In the genomic region with DNA sequence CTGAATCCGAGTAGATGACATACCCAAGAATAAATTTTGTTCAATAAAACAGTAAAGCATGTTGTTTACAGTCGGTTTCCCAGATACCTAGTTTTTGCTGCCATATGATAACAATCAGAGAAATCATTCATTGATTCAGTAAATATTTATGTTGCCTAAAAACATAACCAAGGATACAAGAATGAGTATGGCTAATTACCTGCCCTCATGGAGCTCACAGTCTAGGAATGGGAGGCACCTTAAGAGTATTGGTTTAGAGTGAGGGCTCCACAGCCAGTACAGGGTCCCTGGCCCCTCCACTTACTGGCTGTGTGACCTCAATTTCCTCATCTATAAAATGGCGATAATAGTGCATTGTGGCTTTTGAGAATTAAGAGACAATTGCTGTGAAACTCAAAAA, we compare ENCODE assay signal across 8 cellular contexts. TPM values are rescaled to one million over a fixed set of nuclear protein-coding genes. Genes with fewer than 3 reads are reported as not detected.
DNase-seq lines count a peak whose midpoint lies in the region; ATAC-seq, FAIRE-seq and TF ChIP-seq lines count a peak whose summit lies in the region.
"Had no signal": no experiment of that assay in that cellular context is flagged by ENCODE, and none has a peak within 500 bp of the region (broad histone marks: within the 10 kb centered on the region; RNA-seq: fewer than 3 reads in every experiment).

No MANE protein-coding gene starts in this region.

- H3K9me3 Mint-ChIP-seq in activated naive CD4-positive, alpha-beta T cell treated with anti-CD3 and anti-CD28 coated beads, Interleukin-2, amount 50 U/mL, for 72 hours: no peaks in the 10 kb centered on the region

- peaks cover 11% of the 10 kb centered on the region for H3K4me1 ChIP-seq in HUES6 (ENCODE audit: control insufficient read depth, insufficient read depth, low read length)
- H3K4me1 ChIP-seq in keratinocyte (ENCODE audit: control insufficient read depth, extremely low read depth, insufficient read depth, low read length): peaks cover 29% of the 10 kb centered on the region
- H3K4me1 ChIP-seq in stomach: peaks cover 46 to 88% (median 67%) of the 10 kb centered on the region in 4 donors

- peaks cover 6% of the 10 kb centered on the region for H4K20me1 ChIP-seq in keratinocyte (ENCODE audit: control insufficient read depth, extremely low read depth, insufficient read depth, low read length)

- H3K9me3 ChIP-seq in HUES6 (ENCODE audit: control insufficient read depth, insufficient read depth, low read depth, low read length): no peaks in the 10 kb centered on the region
- no peaks in the 10 kb centered on the region for H3K9me3 ChIP-seq in keratinocyte (ENCODE audit: control insufficient read depth, low read depth, low read length)
- H3K9me3 ChIP-seq in stomach: no peaks in the 10 kb centered on the region

- H2AFZ ChIP-seq in keratinocyte (ENCODE audit: control insufficient read depth, low read length): no peak overlapping the region

- H3K27me3 ChIP-seq in HUES6 (ENCODE audit: control insufficient read depth, insufficient read depth, low read length): no peaks in the 10 kb centered on the region
- no peaks in the 10 kb centered on the region for H3K27me3 ChIP-seq in keratinocyte (ENCODE audit: control insufficient read depth, extremely low read depth, insufficient read depth, low read length)
- H3K27me3 ChIP-seq in stomach: no peaks in the 10 kb centered on the region

- no peak for FAIRE-seq in keratinocyte (lab: Jason Lieb, UNC)

- intact Hi-C loops in stomach (cut with DNase I; ENCODE audit: low total_unique reads): no loop called here

- dilution Hi-C loops in keratinocyte (cut with MboI; ENCODE audit: extremely low pct_ligation_motif_present, low sequenced_read_pairs): no loop called here

- H3K27ac ChIP-seq in HUES6 (ENCODE audit: low read depth, low read length) (peak overlapping the region; percentile 74; the same call in 1 of the 2 replicates), keratinocyte (ENCODE audit: control insufficient read depth, insufficient read depth, low read length) (peak overlapping the region; percentile 93), stomach (peak overlapping the region in 4 of 5 donors; percentile 90)

- TF ChIP-seq POLR2A in stomach (IDR thresholded peaks at IDR 0.05): no peak

- no peak for TF ChIP-seq EP300 in stomach (IDR thresholded peaks at IDR 0.05)

- ATAC-seq in activated naive CD4-positive, alpha-beta T cell treated with anti-CD3 and anti-CD28 coated beads, Interleukin-2, amount 50 U/mL, for 72 hours: no peak
- ATAC-seq in HG02642 (IDR thresholded peaks at IDR 0.05; ENCODE audit: poor library complexity, unreplicated experiment): no peak
- ATAC-seq in HG03159 (IDR thresholded peaks at IDR 0.05; ENCODE audit: unreplicated experiment): no peak

- no peak for TF ChIP-seq CTCF in keratinocyte (optimal IDR thresholded peaks at IDR 0.05 in 1 of 3, IDR thresholded peaks at IDR 0.05 in 1 of 3, conservative IDR thresholded peaks at IDR 0.05 in 1 of 3; ENCODE audit: extremely low read depth in 1 of 3, insufficient read depth in 2 of 3, low read length in 3 of 3)
- TF ChIP-seq CTCF in stomach (IDR thresholded peaks at IDR 0.05): no peak

- H3K4me3 ChIP-seq in HUES6 (ENCODE audit: low read depth, low read length) (peak overlapping the region; percentile 87), keratinocyte (ENCODE audit: control insufficient read depth in 2 of 3, extremely low read depth in 1 of 3, insufficient read depth in 2 of 3, low read depth in 1 of 3, low read length in 3 of 3) (peak overlapping the region; percentile 90 to 98 (median 93)), stomach (peak overlapping the region; percentile 88 to 94 (median 90))

- H3K4me2 ChIP-seq in keratinocyte (ENCODE audit: control insufficient read depth, extremely low read depth, insufficient read depth, low read depth, low read length): peak overlapping the region; percentile 88

- no peaks in the 10 kb centered on the region for H3K9me1 ChIP-seq in keratinocyte (ENCODE audit: control insufficient read depth, extremely low read depth, insufficient read depth, low read length)

- DNase-seq in activated naive CD4-positive, alpha-beta T cell treated with anti-CD3 and anti-CD28 coated beads, Interleukin-2, amount 50 U/mL, for 72 hours (ENCODE audit: low spot score in 2 of 2): no peak
- DNase-seq in keratinocyte (ENCODE audit: low read depth, low spot score) (no peak), stomach (no peak), NCI-H1436 (lab: John Stamatoyannopoulos, UW) (no peak)
- DNase-seq: activated CD4-positive, alpha-beta T cell treated with anti-CD3 and anti-CD28 coated beads for 4 hours had no signal

- peaks cover 43 to 59% of the 10 kb centered on the region in 2 donors for H3K36me3 Mint-ChIP-seq in activated naive CD4-positive, alpha-beta T cell treated with anti-CD3 and anti-CD28 coated beads, Interleukin-2, amount 50 U/mL, for 72 hours

- 43 to 49% (median 45%) methylated on average over 3 of the region's 3 CpGs for WGBS in stomach, 5 donors

- H3K27ac Mint-ChIP-seq in activated naive CD4-positive, alpha-beta T cell treated with anti-CD3 and anti-CD28 coated beads, Interleukin-2, amount 50 U/mL, for 72 hours: peak overlapping the region; percentile 96 to 100

- H3K36me3 ChIP-seq in HUES6 (ENCODE audit: control insufficient read depth, insufficient read depth, low read length) (peaks cover 43% of the 10 kb centered on the region), keratinocyte (ENCODE audit: control insufficient read depth in 2 of 2, extremely low read depth in 1 of 2, insufficient read depth in 2 of 2, low read length in 2 of 2) (peaks cover 7 to 18% of the 10 kb centered on the region in 2 experiments), stomach (peaks cover under 1 to 47% (median 35%) of the 10 kb centered on the region in 4 donors)

- peaks cover 89% of the 10 kb centered on the region for H3K79me2 ChIP-seq in keratinocyte (ENCODE audit: control insufficient read depth, insufficient read depth, low read length)

- H3K9ac ChIP-seq in HUES6 (ENCODE audit: low read length) (peak overlapping the region; percentile 98), keratinocyte (ENCODE audit: control insufficient read depth, extremely low read depth, insufficient read depth, low read length) (peak overlapping the region; percentile 98)

RNA-seq across cellular contexts. Expression of a gene that starts 0.9 kb away (rescaled TPM):
- total RNA-seq in activated naive CD4-positive, alpha-beta T cell treated with anti-CD3 and anti-CD28 coated beads, Interleukin-2, amount 50 U/mL, for 72 hours: 100 to 1,000 TPM; 320 to 332 TPM
- polyA plus RNA-seq in keratinocyte (360 to 539 TPM (median 395 TPM) in 3 replicates), stomach (100 to 1,000 TPM; 207 to 373 (median 332) TPM)
- 387 TPM for polyA plus RNA-seq in keratinocyte (2011; ENCODE audit: low read depth)
- polyA plus RNA-seq in keratinocyte (2011; cell fraction: cytosol; rRNA removed): 337 and 617 TPM in 2 replicates
- 204 and 256 TPM in 2 replicates for polyA plus RNA-seq in keratinocyte (2011; cell fraction: nucleus; rRNA removed)
- polyA plus RNA-seq in keratinocyte (2012; ENCODE audit: low replicate concordance): 233 and 313 TPM in 2 replicates
- 85.6 to 244 TPM (median 150 TPM) in 3 replicates for polyA minus RNA-seq in keratinocyte
- 169 TPM for polyA minus RNA-seq in keratinocyte (2011; cell fraction: cytosol; rRNA and poly(A)+ RNA removed)
- polyA minus RNA-seq in keratinocyte (2011; cell fraction: nucleus; rRNA and poly(A)+ RNA removed): 43.6 and 79.3 TPM in 2 replicates
- total RNA-seq in stomach: 100 to 1,000 TPM in 3 of 5 donors, 10 to 100 TPM in 2; 21.6 to 362 (median 190) TPM

RNA-seq across cellular contexts. Expression of a gene that starts 1.1 kb away (rescaled TPM):
- total RNA-seq in activated naive CD4-positive, alpha-beta T cell treated with anti-CD3 and anti-CD28 coated beads, Interleukin-2, amount 50 U/mL, for 72 hours: 10 to 100 TPM; 33.9 to 39.2 TPM
- polyA plus RNA-seq in keratinocyte (91.5 to 171 TPM (median 110 TPM) in 3 replicates), stomach (10 to 100 TPM; 18.5 to 25.3 (median 25.1) TPM)
- polyA plus RNA-seq in keratinocyte (2011; ENCODE audit: low read depth): 11.2 TPM
- polyA plus RNA-seq in keratinocyte (2011; cell fraction: cytosol; rRNA removed): 120 TPM in 2 replicates
- polyA plus RNA-seq in keratinocyte (2011; cell fraction: nucleus; rRNA removed): 136 and 159 TPM in 2 replicates
- 31.9 and 61.7 TPM in 2 replicates for polyA plus RNA-seq in keratinocyte (2012; ENCODE audit: low replicate concordance)
- 93.0 to 276 TPM (median 169 TPM) in 3 replicates for polyA minus RNA-seq in keratinocyte
- 43.5 TPM for polyA minus RNA-seq in keratinocyte (2011; cell fraction: cytosol; rRNA and poly(A)+ RNA removed)
- 38.2 and 64.8 TPM in 2 replicates for polyA minus RNA-seq in keratinocyte (2011; cell fraction: nucleus; rRNA and poly(A)+ RNA removed)
- 10 to 100 TPM in 4 of 5 donors, 1 to 10 TPM in 1; 5.8 to 31.2 (median 13.8) TPM for total RNA-seq in stomach

RNA-seq across cellular contexts. Expression of a gene that starts 22.6 kb away (rescaled TPM):
- total RNA-seq in activated naive CD4-positive, alpha-beta T cell treated with anti-CD3 and anti-CD28 coated beads, Interleukin-2, amount 50 U/mL, for 72 hours: 1 to 10 TPM; 2.7 to 6.9 TPM
- polyA plus RNA-seq in keratinocyte: 0.35 to 1.8 TPM (median 0.60 TPM) in 3 replicates
- 8.2 TPM for polyA plus RNA-seq in keratinocyte (2011; ENCODE audit: low read depth)
- 0.16 and 0.21 TPM in 2 replicates for polyA plus RNA-seq in keratinocyte (2011; cell fraction: cytosol; rRNA removed)
- 4.7 and 7.5 TPM in 2 replicates for polyA plus RNA-seq in keratinocyte (2011; cell fraction: nucleus; rRNA removed)
- polyA plus RNA-seq in keratinocyte (2012; ENCODE audit: low replicate concordance): 0.30 and 9.2 TPM in 2 replicates
- polyA minus RNA-seq in keratinocyte: 1.2 to 1.3 TPM in 2 of 3 replicates, not detected in the other
- polyA minus RNA-seq in keratinocyte (2011; cell fraction: cytosol; rRNA and poly(A)+ RNA removed): not detected
- 2.3 and 7.2 TPM in 2 replicates for polyA minus RNA-seq in keratinocyte (2011; cell fraction: nucleus; rRNA and poly(A)+ RNA removed)
- 10 to 100 TPM in 1 of 5 donors, 1 to 10 TPM in 2, under 1 TPM in 1, not detected in 1; 0.45 to 18.5 (median 1.8) TPM for total RNA-seq in stomach
- polyA plus RNA-seq in stomach: 1 to 10 TPM in 1 of 3 donors, under 1 TPM in 2; 0.50 to 2.8 (median 0.76) TPM

RNA-seq across cellular contexts. Expression of a gene that starts 23.6 kb away (rescaled TPM):
- 1 to 10 TPM; 6.4 to 8.9 TPM for total RNA-seq in activated naive CD4-positive, alpha-beta T cell treated with anti-CD3 and anti-CD28 coated beads, Interleukin-2, amount 50 U/mL, for 72 hours
- polyA plus RNA-seq in keratinocyte (0.10 to 0.24 TPM (median 0.21 TPM) in 3 replicates), stomach (10 to 100 TPM; 12.3 to 18.3 (median 17.1) TPM)
- 0.24 TPM for polyA plus RNA-seq in keratinocyte (2011; ENCODE audit: low read depth)
- polyA plus RNA-seq in keratinocyte (2011; cell fraction: cytosol; rRNA removed): 0.18 TPM in 1 of 2 replicates, not detected in the other
- 0.79 and 1.6 TPM in 2 replicates for polyA plus RNA-seq in keratinocyte (2011; cell fraction: nucleus; rRNA removed)
- polyA plus RNA-seq in keratinocyte (2012; ENCODE audit: low replicate concordance): 1.6 TPM in 1 of 2 replicates, not detected in the other
- polyA minus RNA-seq in keratinocyte: 0.33 to 0.54 TPM in 2 of 3 replicates, not detected in the other
- polyA minus RNA-seq in keratinocyte (2011; cell fraction: cytosol; rRNA and poly(A)+ RNA removed): not detected
- polyA minus RNA-seq in keratinocyte (2011; cell fraction: nucleus; rRNA and poly(A)+ RNA removed): 0.85 TPM in 1 of 2 replicates, not detected in the other
- 10 to 100 TPM in 2 of 5 donors, 1 to 10 TPM in 3; 2.2 to 19.0 (median 3.2) TPM for total RNA-seq in stomach

RNA-seq across cellular contexts. Expression of a gene that starts 53.2 kb away (rescaled TPM):
- under 1 TPM in 1 of 2 donors, not detected in 1; 0.11 TPM for total RNA-seq in activated naive CD4-positive, alpha-beta T cell treated with anti-CD3 and anti-CD28 coated beads, Interleukin-2, amount 50 U/mL, for 72 hours
- polyA plus RNA-seq in keratinocyte: not detected in 3 replicates
- polyA plus RNA-seq in keratinocyte (2011; ENCODE audit: low read depth): not detected
- not detected in 2 replicates for polyA plus RNA-seq in keratinocyte (2011; cell fraction: cytosol; rRNA removed)
- not detected in 2 replicates for polyA plus RNA-seq in keratinocyte (2011; cell fraction: nucleus; rRNA removed)
- not detected in 2 replicates for polyA plus RNA-seq in keratinocyte (2012; ENCODE audit: low replicate concordance)
- not detected in 3 replicates for polyA minus RNA-seq in keratinocyte
- not detected for polyA minus RNA-seq in keratinocyte (2011; cell fraction: cytosol; rRNA and poly(A)+ RNA removed)
- polyA minus RNA-seq in keratinocyte (2011; cell fraction: nucleus; rRNA and poly(A)+ RNA removed): not detected in 2 replicates
- total RNA-seq in stomach: 10 to 100 TPM in 1 of 5 donors, 1 to 10 TPM in 2, under 1 TPM in 2; 0.29 to 44.3 (median 3.7) TPM
- polyA plus RNA-seq in stomach: 1 to 10 TPM; 1.2 to 5.9 (median 4.7) TPM
